In the genomic region with DNA sequence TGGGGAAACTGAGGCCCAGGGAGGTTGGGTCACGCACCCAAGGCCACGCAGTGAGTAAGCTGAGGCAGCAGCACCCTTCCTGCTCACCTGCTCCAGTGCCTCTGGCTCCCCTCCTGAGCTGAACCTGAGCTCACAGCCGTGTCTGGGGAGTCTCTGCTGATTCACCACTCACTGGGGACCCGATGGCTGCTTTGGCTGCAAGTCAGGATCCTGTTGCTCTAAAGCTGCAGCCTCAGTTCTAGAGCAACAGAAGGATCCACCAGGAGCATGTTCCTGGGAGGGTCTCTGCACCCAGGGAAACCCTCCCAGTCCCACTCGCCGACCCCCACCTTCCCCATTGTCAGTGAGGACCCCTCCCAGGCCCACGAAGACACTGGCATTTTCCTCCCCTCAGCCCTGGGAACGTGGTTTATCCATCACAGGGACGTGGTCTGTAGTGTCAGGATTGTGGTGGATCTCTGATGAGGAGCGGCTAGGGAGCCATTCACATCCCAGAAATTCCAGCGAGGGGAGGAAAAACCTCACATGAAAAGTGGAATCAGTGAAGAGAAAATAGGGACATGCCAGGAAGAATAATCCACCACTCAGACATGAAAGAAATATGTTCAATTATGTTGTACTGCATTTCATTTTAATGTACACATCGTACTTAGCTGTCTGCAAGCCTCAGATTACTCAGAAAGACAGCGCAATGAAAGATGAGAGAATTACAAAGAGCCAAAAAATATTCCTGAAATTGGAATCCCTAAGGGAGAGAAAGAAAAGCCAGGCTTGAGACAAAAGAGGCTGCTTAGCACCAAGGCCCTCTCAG, we compare ENCODE assay signal across 21 cellular contexts.
"Had no signal": no experiment of that assay in that cellular context is flagged by ENCODE, and none has a peak within 500 bp of the region (broad histone marks: within the 10 kb centered on the region; RNA-seq: fewer than 3 reads in every experiment).

No MANE protein-coding gene starts in this region.

- H3K36me3 Mint-ChIP-seq: activated naive CD8-positive, alpha-beta T cell; stimulated activated effector memory CD8-positive, alpha-beta T cell treated with anti-CD3 and anti-CD28 coated beads, Interleukin-12 subunit alpha, Interleukin-12 subunit beta, amount 100 ng/mL, for 72 hours had no signal

- H3K4me1 Mint-ChIP-seq: stimulated activated effector memory CD8-positive, alpha-beta T cell treated with anti-CD3 and anti-CD28 coated beads, Interleukin-12 subunit alpha, Interleukin-12 subunit beta, amount 100 ng/mL, for 72 hours; stimulated activated naive CD8-positive, alpha-beta T cell treated with anti-CD3 and anti-CD28 coated beads, Interleukin-15, amount 100 ng/mL, for 72 hours had no signal

- H3K36me3 ChIP-seq: adrenal gland, esophagus muscularis mucosa, gastrocnemius medialis, tibial artery had no signal

- H3K27me3 ChIP-seq: gastrocnemius medialis had no signal

- DNase-seq: activated CD4-positive, alpha-beta T cell treated with anti-CD3 and anti-CD28 coated beads for 48 hours; activated CD8-positive, alpha-beta T cell treated with anti-CD3 and anti-CD28 coated beads for 36 hours; activated naive CD4-positive, alpha-beta T cell; activated T-cell treated with anti-CD3 and anti-CD28 coated beads, Interleukin-2, amount 50 U/mL, for 4 hours; cerebellar nuclear complex; effector memory CD4-positive, alpha-beta T cell; gastrocnemius medialis; hypothalamus; left cardiac atrium; right cardiac atrium; stimulated activated CD4-positive, alpha-beta T cell treated with anti-CD3 and anti-CD28 coated beads, Interleukin-12 subunit alpha, Interleukin-12 subunit beta, amount 100 ng/mL, for 4 hours had no signal

- H3K9me3 ChIP-seq: adrenal gland, esophagus muscularis mucosa, gastrocnemius medialis, tibial artery had no signal

- H2AFZ ChIP-seq: parathyroid adenoma had no signal

- H3K27ac Mint-ChIP-seq: activated CD8-positive, alpha-beta T cell treated with anti-CD3 and anti-CD28 coated beads for 36 hours; activated naive CD8-positive, alpha-beta T cell; activated T-helper 2 cell treated with anti-CD3 and anti-CD28 coated beads, Interferon-gamma antibody, Interleukin-2, Interleukin-4, amounts not matched to agents 10 μg/mL and 5 μg/mL and 100 μg/mL, durations not matched to agents 14 hours and 24 hours and 36 hours; dendritic cell treated with granulocyte-macrophage colony-stimulating factor and Interleukin-4, amounts not matched to agents 40 ng/mL and 50 ng/mL, for 4 days; natural killer cell treated with Interleukin-12 subunit alpha and Interleukin-12 subunit beta and Interleukin-15 and Interleukin-18, amount 100 ng/mL, for 72 hours; stimulated activated effector memory CD8-positive, alpha-beta T cell treated with anti-CD3 and anti-CD28 coated beads, Interleukin-12 subunit alpha, Interleukin-12 subunit beta, amount 100 ng/mL, for 72 hours; stimulated activated naive CD8-positive, alpha-beta T cell treated with anti-CD3 and anti-CD28 coated beads, Interleukin-15, amount 100 ng/mL, for 72 hours had no signal

- H3K9ac ChIP-seq: parathyroid adenoma had no signal

- H3K79me2 ChIP-seq: parathyroid adenoma had no signal

- H3K27ac ChIP-seq: adrenal gland, esophagus muscularis mucosa, gastrocnemius medialis, parathyroid adenoma, tibial artery had no signal

- H3K9me3 Mint-ChIP-seq: activated CD8-positive, alpha-beta T cell treated with anti-CD3 and anti-CD28 coated beads for 36 hours; activated T-cell treated with anti-CD3 and anti-CD28 coated beads, Interleukin-2, amount 50 U/mL, for 4 hours; activated T-helper 2 cell treated with anti-CD3 and anti-CD28 coated beads, Interferon-gamma antibody, Interleukin-2, Interleukin-4, amounts not matched to agents 10 μg/mL and 5 μg/mL and 100 μg/mL, durations not matched to agents 14 hours and 24 hours and 36 hours; dendritic cell treated with granulocyte-macrophage colony-stimulating factor and Interleukin-4, amounts not matched to agents 40 ng/mL and 50 ng/mL, for 4 days; natural killer cell treated with Interleukin-12 subunit alpha and Interleukin-12 subunit beta and Interleukin-15 and Interleukin-18, amount 100 ng/mL, for 72 hours; stimulated activated effector memory CD8-positive, alpha-beta T cell treated with anti-CD3 and anti-CD28 coated beads, Interleukin-12 subunit alpha, Interleukin-12 subunit beta, amount 100 ng/mL, for 72 hours; stimulated activated naive CD8-positive, alpha-beta T cell treated with anti-CD3 and anti-CD28 coated beads, Interleukin-15, amount 100 ng/mL, for 72 hours had no signal

- H3K4me3 ChIP-seq: adrenal gland, esophagus muscularis mucosa, gastrocnemius medialis, tibial artery had no signal

- H3K4me1 ChIP-seq: adrenal gland, esophagus muscularis mucosa, gastrocnemius medialis, parathyroid adenoma, tibial artery had no signal

- H3K4me3 Mint-ChIP-seq: activated CD8-positive, alpha-beta T cell treated with anti-CD3 and anti-CD28 coated beads for 36 hours; activated naive CD8-positive, alpha-beta T cell; activated T-cell treated with anti-CD3 and anti-CD28 coated beads, Interleukin-2, amount 50 U/mL, for 4 hours; dendritic cell treated with granulocyte-macrophage colony-stimulating factor and Interleukin-4, amounts not matched to agents 40 ng/mL and 50 ng/mL, for 4 days; natural killer cell treated with Interleukin-12 subunit alpha and Interleukin-12 subunit beta and Interleukin-15 and Interleukin-18, amount 100 ng/mL, for 72 hours; stimulated activated effector memory CD8-positive, alpha-beta T cell treated with anti-CD3 and anti-CD28 coated beads, Interleukin-12 subunit alpha, Interleukin-12 subunit beta, amount 100 ng/mL, for 72 hours; stimulated activated naive CD8-positive, alpha-beta T cell treated with anti-CD3 and anti-CD28 coated beads, Interleukin-15, amount 100 ng/mL, for 72 hours had no signal
